Comparison of ENCODE assay signal across 19 cellular contexts in the genomic region with DNA sequence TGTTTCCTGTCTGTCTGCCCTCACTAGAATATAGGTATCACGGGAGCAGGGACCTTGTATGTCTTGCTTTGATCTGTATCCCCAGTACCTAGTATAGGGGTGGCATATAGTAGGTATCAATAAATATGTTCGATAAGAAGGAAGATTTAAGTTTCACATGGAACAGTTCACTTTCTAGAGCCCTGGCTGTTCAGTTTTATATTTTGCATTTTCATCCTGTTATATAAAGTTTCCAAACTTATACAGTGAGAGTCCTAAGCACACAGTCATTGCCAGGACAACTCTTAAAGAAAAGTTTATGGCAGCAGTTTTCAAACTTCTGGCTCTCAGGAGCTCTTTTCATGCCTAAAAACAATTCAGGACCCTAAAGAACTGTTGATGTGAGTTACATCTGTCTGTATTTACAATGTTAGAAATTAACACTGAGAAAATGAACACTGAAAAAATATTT. TPM values are rescaled to one million over a fixed set of nuclear protein-coding genes. Genes with fewer than 3 reads are reported as not detected.
A peak's percentile ranks its signal among the peaks of the same experiment; 100 is the strongest.
DNase-seq lines count a peak whose midpoint lies in the region; ATAC-seq and TF ChIP-seq lines count a peak whose summit lies in the region.
"Had no signal": no experiment of that assay in that cellular context is flagged by ENCODE, and none has a peak within 500 bp of the region (broad histone marks: within the 10 kb centered on the region; RNA-seq: fewer than 3 reads in every experiment).

No MANE protein-coding gene starts in this region.

- no peaks in the 10 kb centered on the region for H4K20me1 ChIP-seq in OCI-LY7 (ENCODE audit: insufficient read depth, low read length)

- no peak for TF ChIP-seq CTCF in HEK293 (tag by site-specific recombination; IDR thresholded peaks at IDR 0.05)
- TF ChIP-seq CTCF in OCI-LY7 (conservative IDR thresholded peaks at IDR 0.05; ENCODE audit: low read length): no peak

- H3K27ac Mint-ChIP-seq in effector memory CD8-positive, alpha-beta T cell: peak overlapping the region; percentile 5 to 96

- no peak for ATAC-seq in effector memory CD8-positive, alpha-beta T cell (replicated peaks)
- ATAC-seq: activated CD4-positive, CD25-positive, alpha-beta regulatory T cell treated with anti-CD3 and anti-CD28 coated beads, Interleukin-2, amount 50 U/mL, for 24 hours had no signal

- H3K27me3 Mint-ChIP-seq in effector memory CD8-positive, alpha-beta T cell: no peaks in the 10 kb centered on the region

- DNase-seq in OCI-LY7 (ENCODE audit: low spot score): peak; percentile 11
- DNase-seq in effector memory CD8-positive, alpha-beta T cell: no peak
- no peak for DNase-seq in SKM-1 (lab: John Stamatoyannopoulos, UW; ENCODE audit: unreplicated experiment)
- no peak for DNase-seq in foreskin melanocyte
- no peak for DNase-seq in kidney glomerular epithelial cell (lab: John Stamatoyannopoulos, UW)
- no peak for DNase-seq in activated CD4-positive, alpha-beta T cell treated with anti-CD3 and anti-CD28 coated beads, Interleukin-2, amount 50 U/mL, for 1 hour
- DNase-seq: activated naive CD4-positive, alpha-beta T cell treated with Interleukin-2 at 50 U/mL for 16 hours; HCEC 1CT; hypothalamus; NCI-H1092; NCI-H2081; NCI-H524 treated with DMSO at 0.1 percent for 48 hours; nucleus accumbens; SIG-M5; stimulated activated CD4-positive, alpha-beta T cell treated with anti-CD3 and anti-CD28 coated beads, Interleukin-4, amount 100 ng/mL, for 4 hours had no signal

- POLR2A ChIA-PET in HEK293 (lab: Yijun Ruan, JAX) (interaction anchor here (1.9 kb wide), 1 partner anchor 14 kb away, joined by 6 read pairs; a partner anchor contains a TSS), OCI-LY7 (lab: Charles Lee) (interaction anchor here (0.7 to 11.0 kb wide), 6 partner anchors 8 to 625 kb away, joined by 3 to 206 read pairs (median 4); a partner anchor contains a TSS)

- peak overlapping the region; percentile 82 for H3K4me2 ChIP-seq in OCI-LY7 (ENCODE audit: low read length)

- H3K4me3 ChIP-seq in HEK293 (ENCODE audit: low read depth, low read length) (no peak overlapping the region), OCI-LY7 (ENCODE audit: low read depth, low read length, poor library complexity, severe bottlenecking) (peak overlapping the region; percentile 64), rectal smooth muscle tissue (ENCODE audit: low read length) (no peak overlapping the region)
- H3K4me3 ChIP-seq: thoracic aorta had no signal

- no peaks in the 10 kb centered on the region for H3K9me3 Mint-ChIP-seq in effector memory CD8-positive, alpha-beta T cell

- H3K9ac ChIP-seq in rectal smooth muscle tissue (ENCODE audit: low read length): no peak overlapping the region

- H3K79me2 ChIP-seq in OCI-LY7 (ENCODE audit: insufficient read depth, low read depth, low read length): peaks cover 58% of the 10 kb centered on the region; the same call in 1 of the 2 replicates

- H3K9me3 ChIP-seq in HEK293 (ENCODE audit: control insufficient read depth, insufficient read depth, low read depth, low read length): no peaks in the 10 kb centered on the region
- H3K9me3 ChIP-seq in OCI-LY7 (ENCODE audit: low read length): no peaks in the 10 kb centered on the region
- H3K9me3 ChIP-seq: thoracic aorta had no signal

- peak overlapping the region; percentile 21; the same call in 1 of the 2 replicates for H2AFZ ChIP-seq in OCI-LY7 (ENCODE audit: low read length)

- no peaks in the 10 kb centered on the region for H3K9me2 ChIP-seq in OCI-LY7 (ENCODE audit: insufficient read depth, low read length)

- H3K4me1 Mint-ChIP-seq in effector memory CD8-positive, alpha-beta T cell (ENCODE audit: low read depth in 2 of 2): peaks cover 31 to 53% of the 10 kb centered on the region in 2 donors

- H3K27me3 ChIP-seq in rectal smooth muscle tissue (ENCODE audit: control insufficient read depth, insufficient read depth, low read length): no peaks in the 10 kb centered on the region

- no TSS peak for BruUV-seq in OCI-LY7 (replicated peaks; lab: Mats Ljungman, UMichigan)

- peaks cover 8% of the 10 kb centered on the region for H3K4me1 ChIP-seq in HEK293 (ENCODE audit: control insufficient read depth, insufficient read depth, low read length)
- H3K4me1 ChIP-seq in OCI-LY7 (ENCODE audit: insufficient read depth, low read length, poor library complexity, severe bottlenecking): peaks cover 76% of the 10 kb centered on the region
- peaks cover 18% of the 10 kb centered on the region for H3K4me1 ChIP-seq in rectal smooth muscle tissue (ENCODE audit: control insufficient read depth, insufficient read depth, low read length)

- peak overlapping the region; percentile 17 to 28 for H3K4me3 Mint-ChIP-seq in effector memory CD8-positive, alpha-beta T cell

- no peaks in the 10 kb centered on the region for H3K36me3 ChIP-seq in HEK293 (ENCODE audit: control insufficient read depth in 2 of 2, insufficient read depth in 1 of 2, low read length in 2 of 2)
- peaks cover 24% of the 10 kb centered on the region; the same call in 1 of the 2 replicates for H3K36me3 ChIP-seq in OCI-LY7 (ENCODE audit: insufficient read depth, low read length)
- no peaks in the 10 kb centered on the region for H3K36me3 ChIP-seq in rectal smooth muscle tissue (ENCODE audit: control insufficient read depth, insufficient read depth, low read length)

- H3K36me3 Mint-ChIP-seq in effector memory CD8-positive, alpha-beta T cell (ENCODE audit: insufficient read depth): peaks cover 11% of the 10 kb centered on the region

- H3K27ac ChIP-seq in HEK293 (ENCODE audit: extremely low read depth, low read depth, low read length): no peak overlapping the region
- peak overlapping the region; percentile 98 for H3K27ac ChIP-seq in OCI-LY7 (ENCODE audit: low read depth, low read length, poor library complexity, severe bottlenecking)
- H3K27ac ChIP-seq in rectal smooth muscle tissue (ENCODE audit: low read depth, low read length): peak overlapping the region; percentile 12

- intact Hi-C loops in OCI-LY7 (cut with micrococcal nuclease; ENCODE audit: unreplicated experiment): loop anchor here (1.0 to 2.0 kb wide), 2 partner anchors 13 to 680 kb away; a partner anchor contains a TSS

- CTCF ChIA-PET in HEK293 (lab: Yijun Ruan, JAX): interaction anchor here (0.6 kb wide), 1 partner anchor 30 kb away, joined by 6 read pairs; no protein-coding TSS in a partner anchor
- CTCF ChIA-PET in OCI-LY7 (lab: Charles Lee; ENCODE audit: unreplicated experiment): no interaction called here

TF ChIP-seq in HEK293, 187 proteins besides CTCF, POLR2A, EP300 and RAD21:
- TF ChIP-seq ZNF169 (tag by site-specific recombination; IDR thresholded peaks at IDR 0.05) (no peak), ZNF335 (tag by site-specific recombination; conservative IDR thresholded peaks at IDR 0.05) (peak; percentile 39; the same call in 1 of the 2 replicates), SALL2 (tag by site-specific recombination; IDR thresholded peaks at IDR 0.05; ENCODE audit: borderline replicate concordance) (no peak), ZBTB7A (tag by site-specific recombination; IDR thresholded peaks at IDR 0.05; ENCODE audit: low read depth) (no peak), ZNF214 (tag by site-specific recombination; IDR thresholded peaks at IDR 0.05; ENCODE audit: borderline replicate concordance) (no peak), ZNF248 (tag by site-specific recombination; IDR thresholded peaks at IDR 0.05) (no peak), MYNN (tag by site-specific recombination; IDR thresholded peaks at IDR 0.05; ENCODE audit: borderline replicate concordance) (no peak)
- TF ChIP-seq, protein P1, sequence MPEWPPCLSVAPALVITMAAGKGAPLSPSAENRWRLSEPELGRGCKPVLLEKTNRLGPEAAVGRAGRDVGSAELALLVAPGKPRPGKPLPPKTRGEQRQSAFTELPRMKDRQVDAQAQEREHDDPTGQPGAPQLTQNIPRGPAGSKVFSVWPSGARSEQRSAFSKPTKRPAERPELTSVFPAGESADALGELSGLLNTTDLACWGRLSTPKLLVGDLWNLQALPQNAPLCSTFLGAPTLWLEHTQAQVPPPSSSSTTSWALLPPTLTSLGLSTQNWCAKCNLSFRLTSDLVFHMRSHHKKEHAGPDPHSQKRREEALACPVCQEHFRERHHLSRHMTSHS (tag by site-specific recombination; IDR thresholded peaks at IDR 0.05): no peak
- TF ChIP-seq, protein P2, sequence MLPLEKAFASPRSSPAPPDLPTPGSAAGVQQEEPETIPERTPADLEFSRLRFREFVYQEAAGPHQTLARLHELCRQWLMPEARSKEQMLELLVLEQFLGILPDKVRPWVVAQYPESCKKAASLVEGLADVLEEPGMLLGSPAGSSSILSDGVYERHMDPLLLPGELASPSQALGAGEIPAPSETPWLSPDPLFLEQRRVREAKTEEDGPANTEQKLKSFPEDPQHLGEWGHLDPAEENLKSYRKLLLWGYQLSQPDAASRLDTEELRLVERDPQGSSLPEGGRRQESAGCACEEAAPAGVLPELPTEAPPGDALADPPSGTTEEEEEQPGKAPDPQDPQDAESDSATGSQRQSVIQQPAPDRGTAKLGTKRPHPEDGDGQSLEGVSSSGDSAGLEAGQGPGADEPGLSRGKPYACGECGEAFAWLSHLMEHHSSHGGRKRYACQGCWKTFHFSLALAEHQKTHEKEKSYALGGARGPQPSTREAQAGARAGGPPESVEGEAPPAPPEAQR (tag by site-specific recombination; IDR thresholded peaks at IDR 0.05): no peak

RNA-seq across cellular contexts. Expression of a gene that starts 13.4 kb away (rescaled TPM):
- total RNA-seq in OCI-LY7 (2014; rRNA removed; shearing (Covaris generic)): 84.4 and 87.4 TPM in 2 replicates
- total RNA-seq in OCI-LY7 (2022): 104 and 133 TPM in 2 replicates

RNA-seq across cellular contexts. Expression of a gene that starts 39.5 kb away (rescaled TPM):
- 11.9 and 12.8 TPM in 2 replicates for total RNA-seq in OCI-LY7 (2014; rRNA removed; shearing (Covaris generic))
- total RNA-seq in OCI-LY7 (2022): 6.9 and 9.1 TPM in 2 replicates
